In genomic region chr7:80095545-80095944, GRCh38 we compare ENCODE assay signal across 8 cellular contexts. TPM values are rescaled to one million over a fixed set of nuclear protein-coding genes. Genes with fewer than 3 reads are reported as not detected.
DNase-seq lines count a peak whose midpoint lies in the region; ATAC-seq and TF ChIP-seq lines count a peak whose summit lies in the region.

No MANE protein-coding gene starts in this region.

- H3K27me3 ChIP-seq in right lobe of liver: no peaks in the 10 kb centered on the region
- no peaks in the 10 kb centered on the region for H3K27me3 ChIP-seq in spleen (replicated peaks in 1 of 7)

- DNase-seq in AG08395 (ENCODE audit: low spot score) (peak; percentile 29), LNCaP clone FGC (ENCODE audit: low read depth) (peak; percentile 33), astrocyte of the spinal cord (ENCODE audit: low read depth, low spot score) (peak; percentile 31), right lobe of liver (no peak), spleen (no peak), COLO668 (lab: John Stamatoyannopoulos, UW; ENCODE audit: unreplicated experiment) (no peak)
- no peak for DNase-seq in activated CD4-positive, alpha-beta T cell treated with anti-CD3 and anti-CD28 coated beads, Interleukin-2, amount 50 U/mL, for 4 hours

- H3K4me3 ChIP-seq in LNCaP clone FGC (ENCODE audit: low read depth, low read length) (no peak overlapping the region), astrocyte of the spinal cord (ENCODE audit: low read depth, low read length) (no peak overlapping the region), right lobe of liver (no peak overlapping the region), spleen (no peak overlapping the region)

- H3K27ac ChIP-seq in right lobe of liver: no peak overlapping the region
- H3K27ac ChIP-seq in spleen: no peak overlapping the region

- ATAC-seq in right lobe of liver (peak; percentile 58 to 64 (median 60)), GM19023 (IDR thresholded peaks at IDR 0.05; ENCODE audit: unreplicated experiment) (no peak)

- no peaks in the 10 kb centered on the region for H3K36me3 ChIP-seq in right lobe of liver
- H3K36me3 ChIP-seq in spleen: no peaks in the 10 kb centered on the region

- peak; percentile 42 for TF ChIP-seq CTCF in LNCaP clone FGC (IDR thresholded peaks at IDR 0.05; ENCODE audit: control insufficient read depth, extremely low read depth, insufficient read depth)
- TF ChIP-seq CTCF in astrocyte of the spinal cord (IDR thresholded peaks at IDR 0.05; ENCODE audit: low read depth, low read length): peak; percentile 48
- TF ChIP-seq CTCF in right lobe of liver (IDR thresholded peaks at IDR 0.05): peak; percentile 50 to 64 (median 56)
- peak in 3 of 11 experiments; percentile 14 to 37 (median 36) for TF ChIP-seq CTCF in spleen (IDR thresholded peaks at IDR 0.05 in 8 of 11, conservative IDR thresholded peaks at IDR 0.05 in 3 of 11)

- intact Hi-C loops in right lobe of liver (cut with DNase I) (no loop called here), spleen (cut with DNase I; ENCODE audit: low total_unique reads) (no loop called here)

- in situ Hi-C loops in astrocyte of the spinal cord (cut with HindIII; ENCODE audit: low sequenced_read_pairs): no loop called here

- H3K9me3 ChIP-seq in right lobe of liver: no peaks in the 10 kb centered on the region
- no peaks in the 10 kb centered on the region for H3K9me3 ChIP-seq in spleen

- H3K4me1 ChIP-seq in right lobe of liver (no peaks in the 10 kb centered on the region), spleen (no peaks in the 10 kb centered on the region)

- TF ChIP-seq POLR2A in right lobe of liver (IDR thresholded peaks at IDR 0.05): no peak
- TF ChIP-seq POLR2A in spleen (IDR thresholded peaks at IDR 0.05): no peak

- WGBS in right lobe of liver (ENCODE audit: insufficient coverage, low coverage, low lambda C conversion rate, missing lambda C conversion rate): 3% methylated on average over 1 of the region's 1 CpG
- 6 to 21% (median 11%) methylated on average over 1 of the region's 1 CpG for WGBS in spleen, 5 donors

RNA-seq across cellular contexts. Expression of gene GNAI1, which starts 39.1 kb away (rescaled TPM):
- total RNA-seq in right lobe of liver: 10 to 100 TPM; 10.9 to 21.5 (median 16.5) TPM
- 10 to 100 TPM; 10.4 to 16.3 (median 14.5) TPM for total RNA-seq in spleen
- 1 to 10 TPM; 2.5 to 5.5 (median 4.3) TPM for polyA plus RNA-seq in spleen

Comparison
In these comparisons a context has a peak if more than half of its experiments do, and no peak if none do; other contexts are left out.
1. DNase-seq: peak in AG08395 (single experiment), LNCaP clone FGC (single experiment) and astrocyte of the spinal cord (single experiment); none in right lobe of liver (0 of 3), activated CD4-positive, alpha-beta T cell treated with anti-CD3 and anti-CD28 coated beads, Interleukin-2, amount 50 U/mL, for 4 hours (0 of 2), spleen (single experiment) and COLO668 (single experiment).